In the genomic region with DNA sequence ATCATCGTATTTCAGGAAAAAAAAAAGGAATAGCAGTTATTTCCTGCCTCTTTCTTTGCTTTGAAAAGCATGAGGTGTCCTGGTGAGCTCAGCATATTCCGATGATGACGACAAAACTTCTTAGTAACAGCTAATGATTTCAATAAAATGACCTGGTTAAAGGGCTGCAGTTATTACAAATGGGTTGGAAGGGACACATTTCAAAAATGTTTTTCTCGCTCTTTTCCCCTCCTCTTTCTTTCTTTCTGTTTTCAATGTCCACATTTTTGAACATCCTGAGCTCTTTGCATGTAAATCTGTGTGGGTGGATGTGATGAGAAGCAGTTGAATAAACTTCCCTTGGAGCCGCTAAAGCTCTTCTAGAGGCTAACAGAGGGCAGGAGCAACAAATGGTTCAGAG, we compare ENCODE assay signal across 1 cellular context.
TF ChIP-seq lines count a peak whose summit lies in the region.

No MANE protein-coding gene starts in this region.

TF ChIP-seq in GM12878, 131 proteins besides CTCF, POLR2A, EP300 and RAD21 (continued from another document):
- TF ChIP-seq, protein P1, sequence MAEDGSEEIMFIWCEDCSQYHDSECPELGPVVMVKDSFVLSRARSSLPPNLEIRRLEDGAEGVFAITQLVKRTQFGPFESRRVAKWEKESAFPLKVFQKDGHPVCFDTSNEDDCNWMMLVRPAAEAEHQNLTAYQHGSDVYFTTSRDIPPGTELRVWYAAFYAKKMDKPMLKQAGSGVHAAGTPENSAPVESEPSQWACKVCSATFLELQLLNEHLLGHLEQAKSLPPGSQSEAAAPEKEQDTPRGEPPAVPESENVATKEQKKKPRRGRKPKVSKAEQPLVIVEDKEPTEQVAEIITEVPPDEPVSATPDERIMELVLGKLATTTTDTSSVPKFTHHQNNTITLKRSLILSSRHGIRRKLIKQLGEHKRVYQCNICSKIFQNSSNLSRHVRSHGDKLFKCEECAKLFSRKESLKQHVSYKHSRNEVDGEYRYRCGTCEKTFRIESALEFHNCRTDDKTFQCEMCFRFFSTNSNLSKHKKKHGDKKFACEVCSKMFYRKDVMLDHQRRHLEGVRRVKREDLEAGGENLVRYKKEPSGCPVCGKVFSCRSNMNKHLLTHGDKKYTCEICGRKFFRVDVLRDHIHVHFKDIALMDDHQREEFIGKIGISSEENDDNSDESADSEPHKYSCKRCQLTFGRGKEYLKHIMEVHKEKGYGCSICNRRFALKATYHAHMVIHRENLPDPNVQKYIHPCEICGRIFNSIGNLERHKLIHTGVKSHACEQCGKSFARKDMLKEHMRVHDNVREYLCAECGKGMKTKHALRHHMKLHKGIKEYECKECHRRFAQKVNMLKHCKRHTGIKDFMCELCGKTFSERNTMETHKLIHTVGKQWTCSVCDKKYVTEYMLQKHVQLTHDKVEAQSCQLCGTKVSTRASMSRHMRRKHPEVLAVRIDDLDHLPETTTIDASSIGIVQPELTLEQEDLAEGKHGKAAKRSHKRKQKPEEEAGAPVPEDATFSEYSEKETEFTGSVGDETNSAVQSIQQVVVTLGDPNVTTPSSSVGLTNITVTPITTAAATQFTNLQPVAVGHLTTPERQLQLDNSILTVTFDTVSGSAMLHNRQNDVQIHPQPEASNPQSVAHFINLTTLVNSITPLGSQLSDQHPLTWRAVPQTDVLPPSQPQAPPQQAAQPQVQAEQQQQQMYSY (CRISPR knock-in tag; IDR thresholded peaks at IDR 0.05), result no peak
- TF ChIP-seq PML (IDR thresholded peaks at IDR 0.05; ENCODE audit: low read length) (no peak), NFIC (IDR thresholded peaks at IDR 0.05; ENCODE audit: low read depth, low read length) (no peak), MTA3 (IDR thresholded peaks at IDR 0.05; ENCODE audit: borderline replicate concordance, low read length) (no peak), MYC (IDR thresholded peaks at IDR 0.05; ENCODE audit: insufficient read depth, insufficient read length, insufficient replicate concordance, low read length, severe bottlenecking) (no peak), BHLHE40 (IDR thresholded peaks at IDR 0.05; ENCODE audit: borderline replicate concordance in 1 of 2, low read depth in 2 of 2, low read length in 1 of 2) (no peak), PAX5 (IDR thresholded peaks at IDR 0.05; ENCODE audit: borderline replicate concordance, low read depth, low read length) (no peak)
TF ChIP-seq in GM12878: peak in this region for 0.
